ENCODE assay signal across 15 cellular contexts in genomic region chr7:19144661-19145428, GRCh38. TPM values are rescaled to one million over a fixed set of nuclear protein-coding genes. Genes with fewer than 3 reads are reported as not detected.
DNase-seq lines count a peak whose midpoint lies in the region; ATAC-seq and TF ChIP-seq lines count a peak whose summit lies in the region.
"Had no signal": no experiment of that assay in that cellular context is flagged by ENCODE, and none has a peak within 500 bp of the region (broad histone marks: within the 10 kb centered on the region; RNA-seq: fewer than 3 reads in every experiment).

FERD3L (minus strand) TSS chr7:19145421; CDS start chr7:19145362, 59 bp downstream.

- H3K36me3 ChIP-seq in heart right ventricle (no peaks in the 10 kb centered on the region), neuron (ENCODE audit: insufficient read depth, low read length) (no peaks in the 10 kb centered on the region), upper lobe of right lung (no peaks in the 10 kb centered on the region)

- peak within 1 kb of the TSS in 8 of 10 donors; percentile 4 to 36 (median 27) for H3K4me3 ChIP-seq in heart right ventricle
- H3K4me3 ChIP-seq in fibroblast of mammary gland (ENCODE audit: control insufficient read depth, low read depth, low read length): peak within 1 kb of the TSS; percentile 27
- no peak within 1 kb of the TSS for H3K4me3 ChIP-seq in neuron (ENCODE audit: low read length)
- no peak within 1 kb of the TSS for H3K4me3 ChIP-seq in upper lobe of right lung

- no peaks in the 10 kb centered on the region for H3K9me3 ChIP-seq in heart right ventricle
- no peaks in the 10 kb centered on the region for H3K9me3 ChIP-seq in neuron (ENCODE audit: low read length)
- no peaks in the 10 kb centered on the region for H3K9me3 ChIP-seq in upper lobe of right lung

- H2AFZ ChIP-seq in neuron (ENCODE audit: low read depth, low read length): peak within 1 kb of the TSS; percentile 7

- peaks cover 0 to 19% (median 0%) of the 10 kb centered on the region in 9 donors for H3K4me1 ChIP-seq in heart right ventricle
- peaks cover 13% of the 10 kb centered on the region for H3K4me1 ChIP-seq in neuron (ENCODE audit: insufficient read depth, low read length)
- no peaks in the 10 kb centered on the region for H3K4me1 ChIP-seq in upper lobe of right lung

- WGBS in heart right ventricle, 2 donors: 3 to 4% methylated on average over 51 of the region's 51 CpGs

- no peak for TF ChIP-seq CTCF in heart right ventricle (IDR thresholded peaks at IDR 0.05)
- no peak for TF ChIP-seq CTCF in fibroblast of mammary gland (conservative IDR thresholded peaks at IDR 0.05; ENCODE audit: control insufficient read depth, insufficient read depth, low read depth, low read length)
- no peak for TF ChIP-seq CTCF in upper lobe of right lung (IDR thresholded peaks at IDR 0.05)

- no peak for ATAC-seq in heart right ventricle
- no peak for ATAC-seq in Right ventricle myocardium superior (ENCODE audit: poor library complexity)
- ATAC-seq in upper lobe of right lung: peak; percentile 48
- no peak for ATAC-seq in GM19455 (IDR thresholded peaks at IDR 0.05; ENCODE audit: unreplicated experiment)
- no peak for ATAC-seq in HG02642 (IDR thresholded peaks at IDR 0.05; ENCODE audit: poor library complexity, unreplicated experiment)

- H3K27ac ChIP-seq in heart right ventricle: no peak within 1 kb of the TSS
- H3K27ac ChIP-seq in upper lobe of right lung: no peak within 1 kb of the TSS
- H3K27ac ChIP-seq: epithelial cell of prostate had no signal

- intact Hi-C loops in heart right ventricle (cut with DNase I) (no loop called here), Right ventricle myocardium superior (cut with DNase I) (no loop called here), upper lobe of right lung (cut with DNase I) (no loop called here)

- no peak for DNase-seq in heart right ventricle
- no peak for DNase-seq in Right ventricle myocardium superior
- DNase-seq in fibroblast of mammary gland (ENCODE audit: low read depth): no peak
- DNase-seq in upper lobe of right lung: no peak
- no peak for DNase-seq in hippocampal formation (lab: John Stamatoyannopoulos, UW)
- DNase-seq: ACHN; activated CD8-positive, alpha-beta memory T cell treated with anti-CD3 and anti-CD28 coated beads, Interleukin-2, amount 50 U/mL, for 48 hours; SIG-M5 had no signal

- H3K27me3 ChIP-seq in heart right ventricle: peaks cover 0 to 85% (median 67%) of the 10 kb centered on the region in 7 donors
- H3K27me3 ChIP-seq in neuron (ENCODE audit: insufficient read depth, low read length): peaks cover 58% of the 10 kb centered on the region
- peaks cover 51% of the 10 kb centered on the region for H3K27me3 ChIP-seq in upper lobe of right lung

RNA-seq across cellular contexts. Expression of gene FERD3L, which starts in this region (rescaled TPM):
- total RNA-seq in heart right ventricle (not detected), Right ventricle myocardium superior (not detected), upper lobe of right lung (not detected)
- under 1 TPM in 1 of 2 donors, not detected in 1; 0.09 TPM for polyA plus RNA-seq in heart right ventricle
- total RNA-seq: kidney epithelial cell, NCI-H460, temporal lobe had no signal

Comparison
In these comparisons a context has a peak if more than half of its experiments do, and no peak if none do; other contexts are left out.
1. Peak in ATAC-seq in upper lobe of right lung; RNA of the gene not detected or under 1 TPM.
2. H3K4me3 ChIP-seq: peak in heart right ventricle (8 of 10) and fibroblast of mammary gland (single experiment); none in neuron (single experiment) and upper lobe of right lung (single experiment).